ENCODE assay signal across 18 cellular contexts in the genomic region with DNA sequence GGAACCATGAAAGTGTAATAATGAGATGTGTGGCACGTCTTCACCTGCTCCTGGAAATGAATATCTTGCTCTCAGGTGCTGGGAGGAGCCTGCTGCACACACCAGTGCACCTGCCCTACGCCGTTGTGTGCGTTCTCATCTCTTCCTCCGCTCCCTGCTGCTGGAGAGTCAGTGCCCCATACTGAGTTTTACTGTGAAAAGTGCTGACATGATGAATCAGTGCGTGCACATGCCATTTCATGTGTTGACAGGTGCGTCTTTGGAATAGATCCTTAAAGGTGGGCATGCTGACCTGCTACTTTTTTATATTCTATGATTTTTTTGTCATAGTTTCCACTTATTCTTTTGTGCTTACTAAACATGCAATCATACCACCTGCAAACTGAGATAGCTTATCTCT.
DNase-seq lines count a peak whose midpoint lies in the region; ATAC-seq and TF ChIP-seq lines count a peak whose summit lies in the region.
"Had no signal": no experiment of that assay in that cellular context is flagged by ENCODE, and none has a peak within 500 bp of the region (broad histone marks: within the 10 kb centered on the region; RNA-seq: fewer than 3 reads in every experiment).

No MANE protein-coding gene starts in this region.

- no peaks in the 10 kb centered on the region for H3K9me3 ChIP-seq in PC-3 (ENCODE audit: low read length)
- H3K9me3 ChIP-seq: Caco-2, Peyer's patch, SK-N-SH had no signal

- intact Hi-C loops in PC-3 (cut with micrococcal nuclease), result no loop called here

- no peaks in the 10 kb centered on the region for H3K36me3 Mint-ChIP-seq in activated CD8-positive, alpha-beta memory T cell treated with anti-CD3 and anti-CD28 coated beads, Interleukin-2, amount 10 ng/mL, durations not matched to agents 7 days and 5 days
- H3K36me3 Mint-ChIP-seq: CD14-positive monocyte had no signal

- TF ChIP-seq CTCF in PC-3 (conservative IDR thresholded peaks at IDR 0.05; ENCODE audit: low read depth, low read length), result no peak

- H3K4me1 ChIP-seq in PC-3 (ENCODE audit: insufficient read depth, low read length), result no peaks in the 10 kb centered on the region
- H3K4me1 ChIP-seq: Caco-2, Peyer's patch had no signal

- no peak overlapping the region for H2AFZ ChIP-seq in PC-3 (ENCODE audit: low read length)

- POLR2A ChIA-PET in PC-3 (lab: Charles Lee; ENCODE audit: unreplicated experiment), result no interaction called here

- H3K27me3 Mint-ChIP-seq in activated CD8-positive, alpha-beta memory T cell treated with anti-CD3 and anti-CD28 coated beads, Interleukin-2, amount 10 ng/mL, durations not matched to agents 7 days and 5 days, result peaks cover 3% of the 10 kb centered on the region

- CTCF ChIA-PET in activated CD8-positive, alpha-beta memory T cell treated with anti-CD3 and anti-CD28 coated beads, Interleukin-2, amount 10 ng/mL, durations not matched to agents 7 days and 5 days (lab: Charles Lee), result no interaction called here
- CTCF ChIA-PET in PC-3 (lab: Charles Lee), result no interaction called here

- no peaks in the 10 kb centered on the region for H3K36me3 ChIP-seq in PC-3 (ENCODE audit: low read depth, low read length)
- H3K36me3 ChIP-seq: Peyer's patch had no signal

- H3K79me2 ChIP-seq in PC-3 (ENCODE audit: low read length), result no peaks in the 10 kb centered on the region

- H3K4me3 Mint-ChIP-seq in activated CD8-positive, alpha-beta memory T cell treated with anti-CD3 and anti-CD28 coated beads, Interleukin-2, amount 10 ng/mL, durations not matched to agents 7 days and 5 days, result no peak overlapping the region
- H3K4me3 Mint-ChIP-seq: CD14-positive monocyte had no signal

- H3K9me3 Mint-ChIP-seq in activated CD8-positive, alpha-beta memory T cell treated with anti-CD3 and anti-CD28 coated beads, Interleukin-2, amount 10 ng/mL, durations not matched to agents 7 days and 5 days (ENCODE audit: low read depth), result no peaks in the 10 kb centered on the region

- DNase-seq in COR-L47 (lab: John Stamatoyannopoulos, UW) (peak; percentile 59), NCI-H1105 treated with DMSO at 0.1 percent for 48 hours (lab: John Stamatoyannopoulos, UW) (peak; percentile 90), NCI-H345 (lab: John Stamatoyannopoulos, UW) (peak; percentile 78), RPMI8226 (peak; percentile 72), PC-3 (no peak)
- no peak for DNase-seq in activated CD8-positive, alpha-beta memory T cell treated with anti-CD3 and anti-CD28 coated beads, Interleukin-2, amount 10 ng/mL, durations not matched to agents 7 days and 5 days
- DNase-seq: ACHN, AML-193, Caco-2, HCEC 1CT, NCI-H1436 treated with DMSO at 0.1 percent for 48 hours, NCI-H774, Peyer's patch, Right ventricle myocardium superior, SK-N-SH, T-helper 1 cell had no signal

- H3K27me3 ChIP-seq in PC-3 (ENCODE audit: low read length), result no peaks in the 10 kb centered on the region
- H3K27me3 ChIP-seq: Peyer's patch had no signal

- BruUV-seq in PC-3 (replicated peaks; lab: Mats Ljungman, UMichigan), result no TSS peak

- no peak overlapping the region for H3K27ac ChIP-seq in PC-3 (ENCODE audit: low read length)
- H3K27ac ChIP-seq: Peyer's patch had no signal

- H3K9ac ChIP-seq in PC-3 (ENCODE audit: low read length), result no peak overlapping the region
- H3K9ac ChIP-seq: SK-N-SH had no signal

- no peak overlapping the region for H3K27ac Mint-ChIP-seq in activated CD8-positive, alpha-beta memory T cell treated with anti-CD3 and anti-CD28 coated beads, Interleukin-2, amount 10 ng/mL, durations not matched to agents 7 days and 5 days
- H3K27ac Mint-ChIP-seq: CD14-positive monocyte had no signal

- no peaks in the 10 kb centered on the region for H3K9me2 ChIP-seq in PC-3 (replicated peaks; ENCODE audit: low read length)
- H3K9me2 ChIP-seq: SK-N-SH had no signal

- no peak overlapping the region for H3K4me3 ChIP-seq in PC-3 (ENCODE audit: low read length)
- H3K4me3 ChIP-seq: Peyer's patch had no signal

- H3K4me1 Mint-ChIP-seq in activated CD8-positive, alpha-beta memory T cell treated with anti-CD3 and anti-CD28 coated beads, Interleukin-2, amount 10 ng/mL, durations not matched to agents 7 days and 5 days, result no peaks in the 10 kb centered on the region
- H3K4me1 Mint-ChIP-seq: CD14-positive monocyte had no signal

- H4K20me1 ChIP-seq in PC-3 (ENCODE audit: low read length), result no peaks in the 10 kb centered on the region

- no peaks in the 10 kb centered on the region for H3F3A ChIP-seq in PC-3 (ENCODE audit: low read length, unreplicated experiment)

- no peak overlapping the region for H3K4me2 ChIP-seq in PC-3 (ENCODE audit: low read length)
- H3K4me2 ChIP-seq: SK-N-SH had no signal

- ATAC-seq in activated CD8-positive, alpha-beta memory T cell treated with anti-CD3 and anti-CD28 coated beads, Interleukin-2, amount 10 ng/mL, durations not matched to agents 7 days and 5 days, result no peak
- no peak for ATAC-seq in PC-3
- ATAC-seq in HG03439 (IDR thresholded peaks at IDR 0.05; ENCODE audit: unreplicated experiment), result no peak

Comparison
In these comparisons a context has a peak if more than half of its experiments do, and no peak if none do; other contexts are left out.
1. DNase-seq: peak in COR-L47 (single experiment), NCI-H1105 treated with DMSO at 0.1 percent for 48 hours (single experiment), NCI-H345 (single experiment) and RPMI8226 (single experiment); none in activated CD8-positive, alpha-beta memory T cell treated with anti-CD3 and anti-CD28 coated beads, Interleukin-2, amount 10 ng/mL, durations not matched to agents 7 days and 5 days (single experiment) and PC-3 (single experiment).